In the genomic region with DNA sequence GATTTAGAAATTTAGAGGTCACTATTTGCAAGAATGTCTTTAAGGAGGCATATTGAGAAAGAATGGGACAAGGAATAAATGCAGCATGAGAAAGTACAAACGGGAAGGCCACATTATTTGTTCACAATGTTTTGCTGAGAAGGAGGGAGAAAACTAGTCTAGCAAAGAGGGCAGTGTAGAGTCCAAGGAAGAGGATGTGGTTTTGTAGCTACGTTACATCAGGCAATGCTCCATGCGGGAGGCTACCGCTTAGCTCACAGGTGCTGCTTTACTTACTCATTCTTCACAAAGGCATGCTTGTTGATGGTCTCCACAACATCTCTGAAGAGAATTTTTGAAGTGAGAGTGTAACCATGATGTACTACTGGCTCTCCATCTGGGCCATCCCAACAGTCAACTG, we compare ENCODE assay signal across 8 cellular contexts.
A peak's percentile ranks its signal among the peaks of the same experiment; 100 is the strongest.
DNase-seq lines count a peak whose midpoint lies in the region; ATAC-seq, FAIRE-seq and TF ChIP-seq lines count a peak whose summit lies in the region.

No MANE protein-coding gene starts in this region.

- in situ Hi-C loops in HepG2 (cut with HindIII; ENCODE audit: extremely low pct_ligation_motif_present, low pct_unique_long_range_greater_than_20kb) = no loop called here

- peak; percentile 9 for DNase-seq in HepG2 (ENCODE audit: low spot score)
- no peak for DNase-seq in right lobe of liver
- peak; percentile 49 for DNase-seq in UCSD-AML1 (lab: John Stamatoyannopoulos, UW; ENCODE audit: unreplicated experiment)
- DNase-seq in cerebellum (ENCODE audit: low spot score) = no peak
- DNase-seq in heart left ventricle = no peak

- no peak for FAIRE-seq in HepG2 (lab: Jason Lieb, UNC)

- no peak overlapping the region for H2AFZ ChIP-seq in HepG2 (ENCODE audit: low read length)

- no peak for TF ChIP-seq POLR2A in HepG2 (IDR thresholded peaks at IDR 0.05; ENCODE audit: insufficient read depth in 1 of 2, low read depth in 2 of 2, low read length in 2 of 2)
- TF ChIP-seq POLR2A in right lobe of liver (IDR thresholded peaks at IDR 0.05) = no peak
- no peak for TF ChIP-seq POLR2A in heart left ventricle (IDR thresholded peaks at IDR 0.05)

- CTCF ChIA-PET in HepG2 (lab: Yijun Ruan, JAX; ENCODE audit: low intra/inter-chr PET ratio, low total read pairs) = no interaction called here

- H3K27me3 ChIP-seq in HepG2 (ENCODE audit: control insufficient read depth in 1 of 2, insufficient read depth in 2 of 2, low read length in 2 of 2) = no peaks in the 10 kb centered on the region
- H3K27me3 ChIP-seq in right lobe of liver = no peaks in the 10 kb centered on the region
- H3K27me3 ChIP-seq in heart left ventricle = no peaks in the 10 kb centered on the region

- 87% methylated on average over 4 of the region's 4 CpGs for WGBS in HepG2 (ENCODE audit: low lambda C conversion rate)
- 37% methylated on average over 3 of the region's 4 CpGs for WGBS in right lobe of liver (ENCODE audit: insufficient coverage, low coverage, low lambda C conversion rate, missing lambda C conversion rate)
- WGBS in heart left ventricle, 4 donors = 65 to 81% (median 73%) methylated on average over 4 of the region's 4 CpGs

- no peak for ATAC-seq in HepG2
- no peak for ATAC-seq in right lobe of liver
- ATAC-seq in HG02981 (IDR thresholded peaks at IDR 0.05; ENCODE audit: unreplicated experiment) = peak; percentile 32
- ATAC-seq in HG03457 (IDR thresholded peaks at IDR 0.05; ENCODE audit: unreplicated experiment) = no peak
- no peak for ATAC-seq in GM18520 (IDR thresholded peaks at IDR 0.05; ENCODE audit: unreplicated experiment)
- ATAC-seq in heart left ventricle = no peak

- no peak for TF ChIP-seq EP300 in HepG2 (IDR thresholded peaks at IDR 0.05; ENCODE audit: low read depth in 2 of 2, low read length in 2 of 2)
- no peak for TF ChIP-seq EP300 in HepG2 (CRISPR knock-in tag; IDR thresholded peaks at IDR 0.05; ENCODE audit: borderline replicate concordance)

- BruUV-seq in HepG2 (replicated peaks; lab: Mats Ljungman, UMichigan) = no TSS peak

- no peak overlapping the region for H3K4me2 ChIP-seq in HepG2 (ENCODE audit: low read depth, low read length)

- no peaks in the 10 kb centered on the region for H3K9me3 ChIP-seq in HepG2 (ENCODE audit: low read length)
- H3K9me3 ChIP-seq in right lobe of liver = no peaks in the 10 kb centered on the region
- H3K9me3 ChIP-seq in heart left ventricle = no peaks in the 10 kb centered on the region

- no peaks in the 10 kb centered on the region for H3K79me2 ChIP-seq in HepG2 (ENCODE audit: insufficient read depth, low read length)

- intact Hi-C loops in HepG2 (cut with micrococcal nuclease; ENCODE audit: unreplicated experiment) (no loop called here), right lobe of liver (cut with DNase I) (no loop called here), heart left ventricle (cut with DNase I) (no loop called here)

- H3K36me3 ChIP-seq in HepG2 (replicated peaks in 1 of 2; ENCODE audit: control insufficient read depth in 1 of 2, insufficient read depth in 2 of 2, low read length in 2 of 2) (no peaks in the 10 kb centered on the region), right lobe of liver (no peaks in the 10 kb centered on the region), heart left ventricle (no peaks in the 10 kb centered on the region)

- H3K27ac ChIP-seq in HepG2 (ENCODE audit: extremely low read length, insufficient read depth, low read length) (no peak overlapping the region), right lobe of liver (no peak overlapping the region), heart left ventricle (no peak overlapping the region)

- TF ChIP-seq CTCF in HepG2 (CRISPR knock-in tag; IDR thresholded peaks at IDR 0.05) (no peak), right lobe of liver (IDR thresholded peaks at IDR 0.05) (no peak), heart left ventricle (IDR thresholded peaks at IDR 0.05) (no peak)

- POLR2A ChIA-PET in HepG2 (lab: Yijun Ruan, JAX) = no interaction called here

- no peak overlapping the region for H3K9ac ChIP-seq in HepG2 (ENCODE audit: insufficient read depth, low read depth, low read length)

- H3K4me3 ChIP-seq in HepG2 (replicated peaks in 1 of 3; ENCODE audit: insufficient read depth in 1 of 3, low read depth in 2 of 3, low read length in 3 of 3) = no peak overlapping the region
- H3K4me3 ChIP-seq in right lobe of liver = no peak overlapping the region
- no peak overlapping the region for H3K4me3 ChIP-seq in heart left ventricle

- TF ChIP-seq RAD21 in HepG2 (CRISPR knock-in tag; IDR thresholded peaks at IDR 0.05) = no peak

- no peaks in the 10 kb centered on the region for H4K20me1 ChIP-seq in HepG2 (ENCODE audit: insufficient read depth, low read length)

- H3K4me1 ChIP-seq in HepG2 (ENCODE audit: insufficient read depth, low read length) = peaks cover 30% of the 10 kb centered on the region
- peaks cover 0 to 8% (median 3%) of the 10 kb centered on the region in 4 donors for H3K4me1 ChIP-seq in right lobe of liver
- no peaks in the 10 kb centered on the region for H3K4me1 ChIP-seq in heart left ventricle

TF ChIP-seq in HepG2, 621 proteins besides CTCF, POLR2A, EP300 and RAD21:
- TF ChIP-seq NR2F6 (IDR thresholded peaks at IDR 0.05) = no peak
- TF ChIP-seq NR2F6 (CRISPR knock-in tag; IDR thresholded peaks at IDR 0.05) = no peak
- TF ChIP-seq, protein P1, sequence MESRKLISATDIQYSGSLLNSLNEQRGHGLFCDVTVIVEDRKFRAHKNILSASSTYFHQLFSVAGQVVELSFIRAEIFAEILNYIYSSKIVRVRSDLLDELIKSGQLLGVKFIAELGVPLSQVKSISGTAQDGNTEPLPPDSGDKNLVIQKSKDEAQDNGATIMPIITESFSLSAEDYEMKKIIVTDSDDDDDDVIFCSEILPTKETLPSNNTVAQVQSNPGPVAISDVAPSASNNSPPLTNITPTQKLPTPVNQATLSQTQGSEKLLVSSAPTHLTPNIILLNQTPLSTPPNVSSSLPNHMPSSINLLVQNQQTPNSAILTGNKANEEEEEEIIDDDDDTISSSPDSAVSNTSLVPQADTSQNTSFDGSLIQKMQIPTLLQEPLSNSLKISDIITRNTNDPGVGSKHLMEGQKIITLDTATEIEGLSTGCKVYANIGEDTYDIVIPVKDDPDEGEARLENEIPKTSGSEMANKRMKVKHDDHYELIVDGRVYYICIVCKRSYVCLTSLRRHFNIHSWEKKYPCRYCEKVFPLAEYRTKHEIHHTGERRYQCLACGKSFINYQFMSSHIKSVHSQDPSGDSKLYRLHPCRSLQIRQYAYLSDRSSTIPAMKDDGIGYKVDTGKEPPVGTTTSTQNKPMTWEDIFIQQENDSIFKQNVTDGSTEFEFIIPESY (CRISPR knock-in tag; IDR thresholded peaks at IDR 0.05) = peak; percentile 89

Comparison
In these comparisons a context has a peak if more than half of its experiments do, and no peak if none do; other contexts are left out.
1. DNase-seq: peak in HepG2 (single experiment) and UCSD-AML1 (single experiment); none in right lobe of liver (0 of 3), cerebellum (single experiment) and heart left ventricle (0 of 5).